Comparison of ENCODE assay signal across 10 cellular contexts in the genomic region with DNA sequence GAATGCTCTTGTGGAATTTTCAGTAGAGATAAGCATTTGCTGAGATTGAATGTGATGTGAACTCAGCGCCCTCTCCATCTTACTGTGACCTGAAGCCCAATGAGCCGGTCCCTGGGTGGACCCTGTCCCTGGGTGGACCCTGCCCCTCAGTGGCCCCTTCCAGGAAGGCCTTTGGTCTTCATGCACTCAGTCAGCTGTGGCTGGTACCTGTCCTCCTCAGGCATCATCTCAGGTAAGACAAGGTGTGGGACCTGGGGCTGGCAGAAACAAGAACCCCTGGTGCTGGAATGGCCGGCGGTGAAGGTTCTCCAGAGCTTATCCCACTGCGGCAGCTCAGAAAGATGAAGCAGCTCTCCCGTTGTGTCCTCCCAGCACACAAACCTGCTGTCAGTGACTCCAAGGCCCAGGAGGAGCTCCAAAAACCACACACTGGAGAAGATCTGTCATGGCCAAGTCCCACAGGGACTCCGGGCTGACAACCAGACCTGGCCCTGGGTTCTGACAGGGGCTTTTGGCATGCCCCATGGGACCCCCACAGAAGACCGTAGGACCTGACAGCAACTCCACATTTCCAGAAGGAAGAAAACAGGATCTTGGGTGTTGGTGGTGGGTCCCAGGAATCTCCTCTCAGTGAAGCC.
"Had no signal": no experiment of that assay in that cellular context is flagged by ENCODE, and none has a peak within 500 bp of the region (broad histone marks: within the 10 kb centered on the region; RNA-seq: fewer than 3 reads in every experiment).

No MANE protein-coding gene starts in this region.

- H3K9me3 ChIP-seq: heart right ventricle, tibial nerve had no signal

- H3K27me3 ChIP-seq: tibial nerve had no signal

- H3K36me3 ChIP-seq: heart right ventricle, tibial nerve, WERI-Rb-1 had no signal

- H3K27ac ChIP-seq: tibial nerve, WERI-Rb-1 had no signal

- DNase-seq: activated CD4-positive, alpha-beta T cell treated with anti-CD3 and anti-CD28 coated beads for 4 hours; activated T-cell treated with anti-CD3 and anti-CD28 coated beads, Interleukin-2, amount 50 U/mL, for 1 hour; amniotic stem cell; effector memory CD4-positive, alpha-beta T cell had no signal

- ATAC-seq: activated naive CD4-positive, alpha-beta T cell treated with anti-CD3 and anti-CD28 coated beads, Interleukin-2, amount 50 U/mL, for 72 hours; naive thymus-derived CD4-positive, alpha-beta T cell had no signal

- H3K4me3 ChIP-seq: heart right ventricle, lung, tibial nerve had no signal
